Comparison of ENCODE assay signal across 9 cellular contexts in genomic region chr6:25942561-25943147, GRCh38. TPM values are rescaled to one million over a fixed set of nuclear protein-coding genes. Genes with fewer than 3 reads are reported as not detected.
DNase-seq lines count a peak whose midpoint lies in the region; ATAC-seq and TF ChIP-seq lines count a peak whose summit lies in the region.
"Had no signal": no experiment of that assay in that cellular context is flagged by ENCODE, and none has a peak within 500 bp of the region (broad histone marks: within the 10 kb centered on the region; RNA-seq: fewer than 3 reads in every experiment).

No MANE protein-coding gene starts in this region.

- 68% methylated on average over 3 of the region's 3 CpGs for WGBS in mammary epithelial cell (ENCODE audit: low coverage, missing lambda C conversion rate)

- intact Hi-C loops in mammary epithelial cell (cut with micrococcal nuclease) = loop anchor here (1.0 to 5.0 kb wide), 4 partner anchors 50 to 665 kb away; partner anchors contain the start of gene CARMIL1

- H3K27ac ChIP-seq in mammary epithelial cell (ENCODE audit: insufficient read depth, low read depth, low read length) = no peak overlapping the region

- H3K27ac Mint-ChIP-seq in naive thymus-derived CD8-positive, alpha-beta T cell = no peak overlapping the region

- peaks cover 0 to 9% (median 0%) of the 10 kb centered on the region in 3 donors for H3K36me3 Mint-ChIP-seq in naive thymus-derived CD8-positive, alpha-beta T cell

- no peaks in the 10 kb centered on the region for H4K20me1 ChIP-seq in mammary epithelial cell (ENCODE audit: insufficient read depth, low read length)

- H3K36me3 ChIP-seq in mammary epithelial cell (ENCODE audit: insufficient read depth, low read length) = no peaks in the 10 kb centered on the region

- no peaks in the 10 kb centered on the region for H3K9me3 ChIP-seq in mammary epithelial cell (replicated peaks; ENCODE audit: insufficient read depth, low read length)

- dilution Hi-C loops in mammary epithelial cell (cut with HindIII; ENCODE audit: low sequenced_read_pairs) = no loop called here

- H3K4me3 ChIP-seq in GM12875 (ENCODE audit: low read depth, low read length) (no peak overlapping the region), mammary epithelial cell (replicated peaks in 1 of 3; ENCODE audit: insufficient read depth in 1 of 3, low read depth in 2 of 3, low read length in 3 of 3) (no peak overlapping the region)

- TF ChIP-seq CTCF in AG09319 (IDR thresholded peaks at IDR 0.05; ENCODE audit: low read depth, low read length) (peak; percentile 62), GM12875 (IDR thresholded peaks at IDR 0.05; ENCODE audit: borderline replicate concordance, insufficient read depth, low read depth, low read length) (peak; percentile 44; the same call in 1 of the 2 replicates), mammary epithelial cell (conservative IDR thresholded peaks at IDR 0.05 in 1 of 2, IDR thresholded peaks at IDR 0.05 in 1 of 2; ENCODE audit: extremely low read depth in 1 of 2, insufficient read depth in 1 of 2, low read depth in 1 of 2, low read length in 2 of 2) (peak; percentile 47 to 55)

- peaks cover 0 to 11% (median 2%) of the 10 kb centered on the region in 9 donors for H3K9me3 Mint-ChIP-seq in naive thymus-derived CD8-positive, alpha-beta T cell

- no peaks in the 10 kb centered on the region for H3K4me1 ChIP-seq in mammary epithelial cell (ENCODE audit: insufficient read depth, low read length)

- H2AFZ ChIP-seq in mammary epithelial cell (ENCODE audit: low read depth, low read length) = no peak overlapping the region

- POLR2A ChIA-PET in naive thymus-derived CD8-positive, alpha-beta T cell (lab: Charles Lee) = no interaction called here

- DNase-seq in AG09319 (ENCODE audit: extremely low read depth, low read depth) (no peak), NCI-H526 (lab: John Stamatoyannopoulos, UW) (peak; percentile 4 to 37), mammary epithelial cell (peak; percentile 35), KG1 (lab: John Stamatoyannopoulos, UW) (no peak)
- peak in 3 of 10 donors; percentile 14 to 42 (median 39) for DNase-seq in naive thymus-derived CD8-positive, alpha-beta T cell

- H3K79me2 ChIP-seq in mammary epithelial cell (ENCODE audit: insufficient read depth, low read length) = no peaks in the 10 kb centered on the region

- peaks cover 0 to 5% (median 0%) of the 10 kb centered on the region in 5 donors for H3K27me3 Mint-ChIP-seq in naive thymus-derived CD8-positive, alpha-beta T cell

- no TSS peak for BruUV-seq in mammary epithelial cell (replicated peaks; lab: Mats Ljungman, UMichigan)

- in situ Hi-C loops in mammary epithelial cell (cut with MboI; ENCODE audit: low sequenced_read_pairs in 2 of 2) = no loop called here

- peaks cover 3 to 6% (median 4%) of the 10 kb centered on the region in 4 donors for H3K4me1 Mint-ChIP-seq in naive thymus-derived CD8-positive, alpha-beta T cell

- no peak overlapping the region for H3K4me2 ChIP-seq in mammary epithelial cell (ENCODE audit: insufficient read depth, low read depth, low read length)

- CTCF ChIA-PET in mammary epithelial cell (lab: Charles Lee; ENCODE audit: low non-redundant PET) = no interaction called here

- H3K9ac ChIP-seq in mammary epithelial cell (ENCODE audit: insufficient read depth, low read length) = no peak overlapping the region

- ATAC-seq in naive thymus-derived CD8-positive, alpha-beta T cell = peak; percentile 61 to 64
- ATAC-seq in HG03095 (IDR thresholded peaks at IDR 0.05; ENCODE audit: unreplicated experiment) (no peak), GM21360 (IDR thresholded peaks at IDR 0.05; ENCODE audit: unreplicated experiment) (no peak)

- no peak overlapping the region for H3K4me3 Mint-ChIP-seq in naive thymus-derived CD8-positive, alpha-beta T cell

- no peaks in the 10 kb centered on the region for H3K27me3 ChIP-seq in mammary epithelial cell (ENCODE audit: insufficient read depth, low read length)

RNA-seq across cellular contexts. Expression of gene SLC17A2, which starts 12.2 kb away (rescaled TPM):
- not detected for total RNA-seq in mammary epithelial cell
- polyA plus RNA-seq in mammary epithelial cell = not detected
- not detected for polyA minus RNA-seq in mammary epithelial cell
- total RNA-seq in naive thymus-derived CD8-positive, alpha-beta T cell = not detected
- not detected for polyA plus RNA-seq in naive thymus-derived CD8-positive, alpha-beta T cell
- total RNA-seq: glomerular endothelial cell had no signal

RNA-seq across cellular contexts. Expression of gene TRIM38, which starts 19.9 kb away (rescaled TPM):
- 1 to 10 TPM; 6.8 to 7.6 TPM for total RNA-seq in mammary epithelial cell
- 3.4 TPM for polyA plus RNA-seq in mammary epithelial cell
- polyA minus RNA-seq in mammary epithelial cell = 8.6 TPM
- 10 to 100 TPM; 28.5 to 29.7 TPM for total RNA-seq in naive thymus-derived CD8-positive, alpha-beta T cell
- 1 to 10 TPM; 4.3 to 7.4 (median 5.9) TPM for polyA plus RNA-seq in naive thymus-derived CD8-positive, alpha-beta T cell

Comparison
In these comparisons a context has a peak if more than half of its experiments do, and no peak if none do; other contexts are left out.
1. DNase-seq: peak in NCI-H526 (2 of 2) and mammary epithelial cell (single experiment); none in AG09319 (single experiment) and KG1 (single experiment).
2. ATAC-seq: peak in naive thymus-derived CD8-positive, alpha-beta T cell (2 of 2); none in HG03095 (single experiment) and GM21360 (single experiment).
3. Peak in every context shown above with its lines, with median percentiles within 50 percentile points of each other: CTCF ChIP-seq.